ENCODE assay signal across 9 cellular contexts in genomic region chr20:45813006-45813340, GRCh38. TPM values are rescaled to one million over a fixed set of nuclear protein-coding genes. Genes with fewer than 3 reads are reported as not detected.
A peak's percentile ranks its signal among the peaks of the same experiment; 100 is the strongest.
DNase-seq lines count a peak whose midpoint lies in the region; ATAC-seq, FAIRE-seq and TF ChIP-seq lines count a peak whose summit lies in the region.
"Had no signal": no experiment of that assay in that cellular context is flagged by ENCODE, and none has a peak within 500 bp of the region (broad histone marks: within the 10 kb centered on the region; RNA-seq: fewer than 3 reads in every experiment).

No MANE protein-coding gene starts in this region.

- H3K27ac ChIP-seq in right atrium auricular region (no peak overlapping the region), astrocyte (ENCODE audit: low read depth, low read length) (peak overlapping the region; percentile 58), mesodermal cell (ENCODE audit: low read depth, low read length, severe bottlenecking) (peak overlapping the region; percentile 63), uterus (no peak overlapping the region)

- no peak for DNase-seq in right atrium auricular region (ENCODE audit: low spot score)
- no peak for DNase-seq in left ventricle myocardium superior
- no peak for DNase-seq in astrocyte (ENCODE audit: low read depth)
- no peak for DNase-seq in uterus
- DNase-seq in cerebellum (ENCODE audit: low spot score), result no peak
- DNase-seq in NCI-H526 (lab: John Stamatoyannopoulos, UW), result no peak
- DNase-seq in NCI-H446 (lab: John Stamatoyannopoulos, UW), result no peak

- intact Hi-C loops in left ventricle myocardium superior (cut with micrococcal nuclease), result no loop called here
- intact Hi-C loops in uterus (cut with DNase I; ENCODE audit: low total_unique reads), result no loop called here

- no peaks in the 10 kb centered on the region for H3K9me3 Mint-ChIP-seq in astrocyte (ENCODE audit: unreplicated experiment)

- TF ChIP-seq CTCF in right atrium auricular region (IDR thresholded peaks at IDR 0.05) (no peak), astrocyte (IDR thresholded peaks at IDR 0.05; ENCODE audit: insufficient read depth, low read depth, low read length) (no peak), uterus (IDR thresholded peaks at IDR 0.05) (no peak)

- H3K4me1 ChIP-seq in right atrium auricular region (peaks cover 0 to 16% of the 10 kb centered on the region in 2 donors), astrocyte (ENCODE audit: insufficient read depth, low read length) (peaks cover 9% of the 10 kb centered on the region), mesodermal cell (ENCODE audit: control insufficient read depth, insufficient read depth, low read length, poor library complexity, severe bottlenecking) (peaks cover 33% of the 10 kb centered on the region), uterus (no peaks in the 10 kb centered on the region)

- peaks cover 30% of the 10 kb centered on the region for H3K79me2 ChIP-seq in astrocyte (ENCODE audit: insufficient read depth, low read length)

- peak overlapping the region; percentile 18 for H3K27ac Mint-ChIP-seq in astrocyte (ENCODE audit: unreplicated experiment)

- H2AFZ ChIP-seq in astrocyte (ENCODE audit: low read depth, low read length), result peak overlapping the region; percentile 51

- 0 to 1% methylated on average over 8 to 11 of the region's 11 CpGs for WGBS in mesodermal cell (ENCODE audit: insufficient coverage in 2 of 2), 2 experiments

- peaks cover 5% of the 10 kb centered on the region for H3K4me1 Mint-ChIP-seq in astrocyte (ENCODE audit: low read depth, unreplicated experiment)

- H3K4me3 Mint-ChIP-seq in astrocyte (ENCODE audit: unreplicated experiment), result peak overlapping the region; percentile 87

- no peak for FAIRE-seq in astrocyte (lab: Jason Lieb, UNC)

- H3K27me3 ChIP-seq in right atrium auricular region, result no peaks in the 10 kb centered on the region
- no peaks in the 10 kb centered on the region for H3K27me3 ChIP-seq in astrocyte (ENCODE audit: insufficient read depth, low read length)
- no peaks in the 10 kb centered on the region for H3K27me3 ChIP-seq in uterus

- H3K9ac ChIP-seq in astrocyte (ENCODE audit: low read length), result peak overlapping the region; percentile 85

- H3K27me3 Mint-ChIP-seq in astrocyte (ENCODE audit: low read depth, unreplicated experiment), result no peaks in the 10 kb centered on the region

- ATAC-seq in left ventricle myocardium superior, result no peak

- H4K20me1 ChIP-seq in astrocyte (ENCODE audit: insufficient read depth, low read length), result no peaks in the 10 kb centered on the region

- no peak for TF ChIP-seq POLR2A in uterus (IDR thresholded peaks at IDR 0.05)

- H3K36me3 ChIP-seq in right atrium auricular region, result peaks cover 32% of the 10 kb centered on the region
- H3K36me3 ChIP-seq in astrocyte (ENCODE audit: insufficient read depth, low read length), result peaks cover 30% of the 10 kb centered on the region
- peaks cover 78% of the 10 kb centered on the region for H3K36me3 ChIP-seq in mesodermal cell (ENCODE audit: control insufficient read depth, insufficient read depth, low read length)
- H3K36me3 ChIP-seq in uterus, result no peaks in the 10 kb centered on the region

- peak overlapping the region; percentile 85 for H3K4me2 ChIP-seq in astrocyte (ENCODE audit: low read length)

- H3K4me3 ChIP-seq in right atrium auricular region (peak overlapping the region; percentile 39 to 65), astrocyte (ENCODE audit: insufficient read depth, low read depth, low read length) (peak overlapping the region; percentile 78), mesodermal cell (ENCODE audit: extremely low read depth, insufficient read depth, low read length, poor library complexity, severe bottlenecking) (peak overlapping the region; percentile 91), uterus (peak overlapping the region; percentile 43 to 51)

- H3K36me3 Mint-ChIP-seq in astrocyte (ENCODE audit: low read depth, unreplicated experiment), result peaks cover 6% of the 10 kb centered on the region

- H3K9me3 ChIP-seq in right atrium auricular region (no peaks in the 10 kb centered on the region), astrocyte (ENCODE audit: insufficient read depth, low read depth, low read length) (no peaks in the 10 kb centered on the region), mesodermal cell (ENCODE audit: control insufficient read depth, low read length) (no peaks in the 10 kb centered on the region), uterus (no peaks in the 10 kb centered on the region)

RNA-seq across cellular contexts. Expression of gene UBE2C, which starts 0.5 kb away (rescaled TPM):
- total RNA-seq in right atrium auricular region, result 1 to 10 TPM; 1.4 to 4.9 TPM
- 1.0 TPM for total RNA-seq in left ventricle myocardium superior
- 6.2 and 12.3 TPM in 2 replicates for total RNA-seq in astrocyte
- polyA plus RNA-seq in mesodermal cell (2013, experiment 1 of 2), result 185 TPM
- 157 TPM for polyA plus RNA-seq in mesodermal cell (2013, experiment 2 of 2)
- 10 to 100 TPM in 1 of 4 donors, not detected in 3; 12.4 TPM for total RNA-seq in uterus
- total RNA-seq in cerebellum, result 14.1 TPM

RNA-seq across cellular contexts. Expression of gene TNNC2, which starts 14.1 kb away (rescaled TPM):
- under 1 TPM in 1 of 2 donors, not detected in 1; 0.51 TPM for total RNA-seq in right atrium auricular region
- total RNA-seq in left ventricle myocardium superior, result not detected
- not detected in 2 replicates for total RNA-seq in astrocyte
- not detected for polyA plus RNA-seq in mesodermal cell (2013, experiment 1 of 2)
- polyA plus RNA-seq in mesodermal cell (2013, experiment 2 of 2), result not detected
- 1 to 10 TPM in 1 of 4 donors, under 1 TPM in 1, not detected in 2; 0.59 to 1.3 TPM for total RNA-seq in uterus
- 0.45 TPM for total RNA-seq in cerebellum
- total RNA-seq: HT1080 had no signal

RNA-seq across cellular contexts. Expression of gene SNX21, which starts 20.6 kb away (rescaled TPM):
- total RNA-seq in right atrium auricular region, result 10 to 100 TPM; 43.5 to 54.7 TPM
- 21.3 TPM for total RNA-seq in left ventricle myocardium superior
- 13.3 and 14.2 TPM in 2 replicates for total RNA-seq in astrocyte
- polyA plus RNA-seq in mesodermal cell (2013, experiment 1 of 2), result 12.8 TPM
- polyA plus RNA-seq in mesodermal cell (2013, experiment 2 of 2), result 10.8 TPM
- total RNA-seq in uterus, result 100 to 1,000 TPM in 1 of 4 donors, 10 to 100 TPM in 3; 56.5 to 145 (median 63.2) TPM
- total RNA-seq in cerebellum, result 24.4 TPM

RNA-seq across cellular contexts. Expression of gene DNTTIP1, which starts 21.2 kb away (rescaled TPM):
- total RNA-seq in right atrium auricular region, result 10 to 100 TPM; 13.2 to 21.6 TPM
- total RNA-seq in left ventricle myocardium superior, result 16.2 TPM
- 28.1 and 28.7 TPM in 2 replicates for total RNA-seq in astrocyte
- 40.4 TPM for polyA plus RNA-seq in mesodermal cell (2013, experiment 1 of 2)
- 39.4 TPM for polyA plus RNA-seq in mesodermal cell (2013, experiment 2 of 2)
- total RNA-seq in uterus, result 10 to 100 TPM; 11.2 to 29.8 (median 17.1) TPM
- 9.0 TPM for total RNA-seq in cerebellum

RNA-seq across cellular contexts. Expression of gene WFDC3, which starts 21.3 kb away (rescaled TPM):
- total RNA-seq in right atrium auricular region (under 1 TPM in 1 of 2 donors, not detected in 1; 0.75 TPM), left ventricle myocardium superior (not detected), astrocyte (2.0 and 2.2 TPM in 2 replicates), uterus (1 to 10 TPM in 1 of 4 donors, not detected in 3; 2.0 TPM), cerebellum (1.1 TPM)
- not detected for polyA plus RNA-seq in mesodermal cell (2013, experiment 1 of 2)
- polyA plus RNA-seq in mesodermal cell (2013, experiment 2 of 2), result not detected

Comparison
In these comparisons a context has a peak if more than half of its experiments do, and no peak if none do; other contexts are left out.
1. H3K27ac ChIP-seq: peak in astrocyte (single experiment) and mesodermal cell (single experiment); none in right atrium auricular region (0 of 2) and uterus (0 of 2).
2. Peak in every context shown above with its lines, with median percentiles within 50 percentile points of each other: H3K4me3 ChIP-seq.